ENCODE assay signal across 1 cellular context in the genomic region with DNA sequence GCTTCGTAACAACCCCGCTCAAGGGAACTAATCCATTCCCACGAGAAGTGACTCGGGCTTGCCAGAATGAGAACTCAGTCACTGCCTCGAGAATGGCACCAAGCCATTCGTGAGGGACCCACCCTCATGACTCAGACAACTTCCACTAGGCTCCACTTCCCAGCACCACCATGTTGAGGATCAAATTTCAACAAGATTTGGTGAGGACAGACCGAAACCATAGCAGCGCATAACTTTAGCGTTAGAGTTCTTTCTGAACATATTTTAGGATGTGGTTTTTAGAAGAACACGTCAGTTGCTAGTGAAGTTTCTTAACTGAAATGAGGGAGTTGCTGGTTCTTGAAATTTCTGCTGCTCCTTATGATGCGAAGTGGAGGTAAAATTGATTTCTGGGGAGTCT.
TF ChIP-seq lines count a peak whose summit lies in the region.

No MANE protein-coding gene starts in this region.

TF ChIP-seq in WTC11, 78 proteins besides CTCF, POLR2A, EP300 and RAD21 (continued from another document):
- TF ChIP-seq, protein P1, sequence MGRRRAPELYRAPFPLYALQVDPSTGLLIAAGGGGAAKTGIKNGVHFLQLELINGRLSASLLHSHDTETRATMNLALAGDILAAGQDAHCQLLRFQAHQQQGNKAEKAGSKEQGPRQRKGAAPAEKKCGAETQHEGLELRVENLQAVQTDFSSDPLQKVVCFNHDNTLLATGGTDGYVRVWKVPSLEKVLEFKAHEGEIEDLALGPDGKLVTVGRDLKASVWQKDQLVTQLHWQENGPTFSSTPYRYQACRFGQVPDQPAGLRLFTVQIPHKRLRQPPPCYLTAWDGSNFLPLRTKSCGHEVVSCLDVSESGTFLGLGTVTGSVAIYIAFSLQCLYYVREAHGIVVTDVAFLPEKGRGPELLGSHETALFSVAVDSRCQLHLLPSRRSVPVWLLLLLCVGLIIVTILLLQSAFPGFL (CRISPR knock-in tag; IDR thresholded peaks at IDR 0.05; ENCODE audit: borderline replicate concordance), result no peak
- TF ChIP-seq, protein P2, sequence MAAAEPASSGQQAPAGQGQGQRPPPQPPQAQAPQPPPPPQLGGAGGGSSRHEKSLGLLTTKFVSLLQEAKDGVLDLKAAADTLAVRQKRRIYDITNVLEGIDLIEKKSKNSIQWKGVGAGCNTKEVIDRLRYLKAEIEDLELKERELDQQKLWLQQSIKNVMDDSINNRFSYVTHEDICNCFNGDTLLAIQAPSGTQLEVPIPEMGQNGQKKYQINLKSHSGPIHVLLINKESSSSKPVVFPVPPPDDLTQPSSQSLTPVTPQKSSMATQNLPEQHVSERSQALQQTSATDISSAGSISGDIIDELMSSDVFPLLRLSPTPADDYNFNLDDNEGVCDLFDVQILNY (CRISPR knock-in tag; IDR thresholded peaks at IDR 0.05), result no peak
- TF ChIP-seq, protein P3, sequence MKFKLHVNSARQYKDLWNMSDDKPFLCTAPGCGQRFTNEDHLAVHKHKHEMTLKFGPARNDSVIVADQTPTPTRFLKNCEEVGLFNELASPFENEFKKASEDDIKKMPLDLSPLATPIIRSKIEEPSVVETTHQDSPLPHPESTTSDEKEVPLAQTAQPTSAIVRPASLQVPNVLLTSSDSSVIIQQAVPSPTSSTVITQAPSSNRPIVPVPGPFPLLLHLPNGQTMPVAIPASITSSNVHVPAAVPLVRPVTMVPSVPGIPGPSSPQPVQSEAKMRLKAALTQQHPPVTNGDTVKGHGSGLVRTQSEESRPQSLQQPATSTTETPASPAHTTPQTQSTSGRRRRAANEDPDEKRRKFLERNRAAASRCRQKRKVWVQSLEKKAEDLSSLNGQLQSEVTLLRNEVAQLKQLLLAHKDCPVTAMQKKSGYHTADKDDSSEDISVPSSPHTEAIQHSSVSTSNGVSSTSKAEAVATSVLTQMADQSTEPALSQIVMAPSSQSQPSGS (CRISPR knock-in tag; IDR thresholded peaks at IDR 0.05; ENCODE audit: borderline replicate concordance, low read depth), result no peak
- TF ChIP-seq TEAD4 (CRISPR knock-in tag; IDR thresholded peaks at IDR 0.05), result no peak
- no peak for TF ChIP-seq JUN (CRISPR knock-in tag; IDR thresholded peaks at IDR 0.05)
- TF ChIP-seq, protein P4, sequence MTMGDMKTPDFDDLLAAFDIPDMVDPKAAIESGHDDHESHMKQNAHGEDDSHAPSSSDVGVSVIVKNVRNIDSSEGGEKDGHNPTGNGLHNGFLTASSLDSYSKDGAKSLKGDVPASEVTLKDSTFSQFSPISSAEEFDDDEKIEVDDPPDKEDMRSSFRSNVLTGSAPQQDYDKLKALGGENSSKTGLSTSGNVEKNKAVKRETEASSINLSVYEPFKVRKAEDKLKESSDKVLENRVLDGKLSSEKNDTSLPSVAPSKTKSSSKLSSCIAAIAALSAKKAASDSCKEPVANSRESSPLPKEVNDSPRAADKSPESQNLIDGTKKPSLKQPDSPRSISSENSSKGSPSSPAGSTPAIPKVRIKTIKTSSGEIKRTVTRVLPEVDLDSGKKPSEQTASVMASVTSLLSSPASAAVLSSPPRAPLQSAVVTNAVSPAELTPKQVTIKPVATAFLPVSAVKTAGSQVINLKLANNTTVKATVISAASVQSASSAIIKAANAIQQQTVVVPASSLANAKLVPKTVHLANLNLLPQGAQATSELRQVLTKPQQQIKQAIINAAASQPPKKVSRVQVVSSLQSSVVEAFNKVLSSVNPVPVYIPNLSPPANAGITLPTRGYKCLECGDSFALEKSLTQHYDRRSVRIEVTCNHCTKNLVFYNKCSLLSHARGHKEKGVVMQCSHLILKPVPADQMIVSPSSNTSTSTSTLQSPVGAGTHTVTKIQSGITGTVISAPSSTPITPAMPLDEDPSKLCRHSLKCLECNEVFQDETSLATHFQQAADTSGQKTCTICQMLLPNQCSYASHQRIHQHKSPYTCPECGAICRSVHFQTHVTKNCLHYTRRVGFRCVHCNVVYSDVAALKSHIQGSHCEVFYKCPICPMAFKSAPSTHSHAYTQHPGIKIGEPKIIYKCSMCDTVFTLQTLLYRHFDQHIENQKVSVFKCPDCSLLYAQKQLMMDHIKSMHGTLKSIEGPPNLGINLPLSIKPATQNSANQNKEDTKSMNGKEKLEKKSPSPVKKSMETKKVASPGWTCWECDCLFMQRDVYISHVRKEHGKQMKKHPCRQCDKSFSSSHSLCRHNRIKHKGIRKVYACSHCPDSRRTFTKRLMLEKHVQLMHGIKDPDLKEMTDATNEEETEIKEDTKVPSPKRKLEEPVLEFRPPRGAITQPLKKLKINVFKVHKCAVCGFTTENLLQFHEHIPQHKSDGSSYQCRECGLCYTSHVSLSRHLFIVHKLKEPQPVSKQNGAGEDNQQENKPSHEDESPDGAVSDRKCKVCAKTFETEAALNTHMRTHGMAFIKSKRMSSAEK (CRISPR knock-in tag; IDR thresholded peaks at IDR 0.05; ENCODE audit: borderline replicate concordance), result no peak
- TF ChIP-seq, protein P5, sequence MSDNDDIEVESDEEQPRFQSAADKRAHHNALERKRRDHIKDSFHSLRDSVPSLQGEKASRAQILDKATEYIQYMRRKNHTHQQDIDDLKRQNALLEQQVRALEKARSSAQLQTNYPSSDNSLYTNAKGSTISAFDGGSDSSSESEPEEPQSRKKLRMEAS (CRISPR knock-in tag; IDR thresholded peaks at IDR 0.05), result no peak
- TF ChIP-seq, protein P6, sequence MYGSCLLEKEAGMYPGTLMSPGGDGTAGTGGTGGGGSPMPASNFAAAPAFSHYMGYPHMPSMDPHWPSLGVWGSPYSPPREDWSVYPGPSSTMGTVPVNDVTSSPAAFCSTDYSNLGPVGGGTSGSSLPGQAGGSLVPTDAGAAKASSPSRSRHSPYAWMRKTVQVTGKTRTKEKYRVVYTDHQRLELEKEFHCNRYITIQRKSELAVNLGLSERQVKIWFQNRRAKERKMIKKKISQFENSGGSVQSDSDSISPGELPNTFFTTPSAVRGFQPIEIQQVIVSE (CRISPR knock-in tag; IDR thresholded peaks at IDR 0.05; ENCODE audit: borderline replicate concordance), result no peak
TF ChIP-seq in WTC11: peak in this region for 0.
